In genomic region chr4:27187786-27188185, GRCh38 we compare ENCODE assay signal across 26 cellular contexts.
"Had no signal": no experiment of that assay in that cellular context is flagged by ENCODE, and none has a peak within 500 bp of the region (broad histone marks: within the 10 kb centered on the region; RNA-seq: fewer than 3 reads in every experiment).

No MANE protein-coding gene starts in this region.

- H3K9me3 ChIP-seq: ascending aorta, breast epithelium had no signal

- H3K27me3 ChIP-seq: ascending aorta, breast epithelium had no signal

- H3K36me3 ChIP-seq: ascending aorta, breast epithelium, WERI-Rb-1 had no signal

- DNase-seq: activated B cell treated with CpG ODN at 0.5 μM for 24 hours; activated CD4-positive, alpha-beta T cell treated with anti-CD3 and anti-CD28 coated beads for 48 hours; activated CD4-positive, alpha-beta T cell treated with anti-CD3 and anti-CD28 coated beads, Interleukin-2, amount 50 U/mL, for 1 hour; activated CD4-positive, alpha-beta T cell treated with anti-CD3 and anti-CD28 coated beads, Interleukin-2, amount 50 U/mL, for 48 hours; activated CD8-positive, alpha-beta memory T cell treated with anti-CD3 and anti-CD28 coated beads, Interleukin-2, amount 10 ng/mL, durations not matched to agents 7 days and 5 days; activated CD8-positive, alpha-beta memory T cell treated with anti-CD3 and anti-CD28 coated beads, Interleukin-2, amount 50 U/mL, for 4 hours; activated CD8-positive, alpha-beta T cell treated with anti-CD3 and anti-CD28 coated beads for 36 hours; activated effector memory CD4-positive, alpha-beta T cell treated with anti-CD3 and anti-CD28 coated beads, Interleukin-2, amount 50 U/mL, for 16 hours; activated naive CD4-positive, alpha-beta T cell treated with anti-CD3 and anti-CD28 coated beads for 36 hours; activated naive CD8-positive, alpha-beta T cell treated with anti-CD3 and anti-CD28 coated beads, Interleukin-2, amount 10 ng/mL, durations not matched to agents 7 days and 5 days; activated T-cell treated with anti-CD3 and anti-CD28 coated beads, Interleukin-2, amount 50 U/mL, for 1 hour; activated T-cell treated with anti-CD3 and anti-CD28 coated beads, Interleukin-2, amount 50 U/mL, for 48 hours; dorsolateral prefrontal cortex; effector memory CD4-positive, alpha-beta T cell; endodermal cell; foreskin fibroblast; head of caudate nucleus; T-helper 1 cell; T-helper 17 cell; T1000; WERI-Rb-1 had no signal

- H3K4me3 ChIP-seq: ascending aorta, breast epithelium, coronary artery, dorsolateral prefrontal cortex had no signal

- ATAC-seq: activated CD4-positive, CD25-positive, alpha-beta regulatory T cell treated with anti-CD3 and anti-CD28 coated beads, Interleukin-2, amount 50 U/mL, for 24 hours; activated CD8-positive, alpha-beta memory T cell treated with anti-CD3 and anti-CD28 coated beads, Interleukin-2, amount 10 ng/mL, durations not matched to agents 7 days and 5 days; activated CD8-positive, alpha-beta T cell treated with anti-CD3 and anti-CD28 coated beads for 36 hours; esophagus mucosa; T-helper 17 cell had no signal

- H3K27ac ChIP-seq: ascending aorta, breast epithelium, coronary artery, dorsolateral prefrontal cortex, WERI-Rb-1 had no signal

- H3K4me1 ChIP-seq: ascending aorta, breast epithelium had no signal
